Comparison of ENCODE assay signal across 8 cellular contexts in the genomic region with DNA sequence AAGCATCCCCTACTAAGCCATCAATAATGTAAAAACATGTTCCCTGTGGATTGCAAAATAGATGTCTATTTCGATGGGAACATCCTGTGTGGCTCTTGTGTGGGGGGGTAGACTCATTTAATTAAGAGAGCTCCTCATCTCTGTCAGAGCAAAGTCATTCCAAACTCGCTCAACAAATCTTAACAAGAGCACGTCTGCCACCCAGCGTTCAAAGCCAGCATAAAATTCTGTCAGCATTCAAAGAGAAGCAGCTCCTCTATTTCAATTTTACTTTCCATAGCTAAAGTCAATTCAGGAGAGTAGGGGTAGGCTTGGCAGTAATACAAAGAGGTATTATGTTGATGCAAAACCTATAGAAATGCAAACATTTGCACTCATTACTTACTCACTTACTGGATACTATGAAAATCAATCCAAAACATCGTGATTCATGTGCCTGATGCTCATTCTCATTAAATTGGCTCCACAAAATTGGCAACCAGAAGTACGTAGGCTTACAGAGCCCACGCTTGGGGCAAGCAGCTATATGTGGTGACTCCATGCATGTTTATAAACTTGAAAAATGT.
DNase-seq lines count a peak whose midpoint lies in the region; ATAC-seq, FAIRE-seq and TF ChIP-seq lines count a peak whose summit lies in the region.

No MANE protein-coding gene starts in this region.

- no TSS peak for BruUV-seq in endothelial cell of umbilical vein (replicated peaks; lab: Mats Ljungman, UMichigan)

- H3K4me3 Mint-ChIP-seq in WTC11: no peak overlapping the region

- no peak overlapping the region for H2AFZ ChIP-seq in endothelial cell of umbilical vein (ENCODE audit: low read depth, low read length)

- ATAC-seq in GM21717 (IDR thresholded peaks at IDR 0.05; ENCODE audit: unreplicated experiment) (peak; percentile 66), WTC11 (peak; percentile 74), sciatic nerve (no peak)

- H3K27me3 ChIP-seq in endothelial cell of umbilical vein (ENCODE audit: control insufficient read depth in 2 of 2, insufficient read depth in 2 of 2, low read length in 2 of 2): no peaks in the 10 kb centered on the region

- no peaks in the 10 kb centered on the region for H3K9me1 ChIP-seq in endothelial cell of umbilical vein (replicated peaks; ENCODE audit: control insufficient read depth, extremely low read depth, insufficient read depth, low read length)

- no peak overlapping the region for H3K4me2 ChIP-seq in endothelial cell of umbilical vein (ENCODE audit: insufficient read depth, low read length)

- H3K79me2 ChIP-seq in endothelial cell of umbilical vein (ENCODE audit: control insufficient read depth, insufficient read depth, low read length): no peaks in the 10 kb centered on the region

- intact Hi-C loops in endothelial cell of umbilical vein (cut with micrococcal nuclease) (no loop called here), sciatic nerve (cut with DNase I) (no loop called here)

- FAIRE-seq in endothelial cell of umbilical vein (lab: Jason Lieb, UNC) (peak; percentile 67), urothelium cell line (lab: Jason Lieb, UNC) (peak; percentile 52)

- no peaks in the 10 kb centered on the region for H4K20me1 ChIP-seq in endothelial cell of umbilical vein (replicated peaks; ENCODE audit: control insufficient read depth, extremely low read depth, insufficient read depth, low read length)

- peaks cover 29% of the 10 kb centered on the region for H3K4me1 Mint-ChIP-seq in WTC11

- no peak overlapping the region for H3K27ac ChIP-seq in endothelial cell of umbilical vein (ENCODE audit: insufficient read depth, low read depth, low read length)

- no peaks in the 10 kb centered on the region for H3K36me3 ChIP-seq in endothelial cell of umbilical vein (ENCODE audit: control insufficient read depth in 2 of 2, extremely low read depth in 1 of 2, insufficient read depth in 2 of 2, low read length in 2 of 2)

- H3K9me3 ChIP-seq in endothelial cell of umbilical vein (replicated peaks; ENCODE audit: control insufficient read depth, insufficient read depth, low read length): no peaks in the 10 kb centered on the region

- no peak overlapping the region for H3K27ac Mint-ChIP-seq in WTC11

- H3K36me3 Mint-ChIP-seq in WTC11: no peaks in the 10 kb centered on the region

- H3K27me3 Mint-ChIP-seq in WTC11 (ENCODE audit: low read depth): no peaks in the 10 kb centered on the region

- peak; percentile 82 for DNase-seq in DMS53 (lab: John Stamatoyannopoulos, UW)
- DNase-seq in NCI-H1092 treated with DMSO at 0.1 percent for 48 hours (lab: John Stamatoyannopoulos, UW): peak; percentile 56
- peak; percentile 72 for DNase-seq in WTC11 (ENCODE audit: low spot score)
- peak; percentile 26 for DNase-seq in endothelial cell of umbilical vein (ENCODE audit: low read depth, low spot score)
- DNase-seq in myocyte (ENCODE audit: low read depth): peak; percentile 81
- peak; percentile 44 for DNase-seq in urothelium cell line (ENCODE audit: low spot score)
- DNase-seq in sciatic nerve (ENCODE audit: low spot score): no peak

- H3K9ac ChIP-seq in endothelial cell of umbilical vein (replicated peaks; ENCODE audit: extremely low read depth, insufficient read depth, low read length): no peak overlapping the region

- TF ChIP-seq CTCF in WTC11 (IDR thresholded peaks at IDR 0.05): peak; percentile 55
- peak; percentile 25 to 51 for TF ChIP-seq CTCF in endothelial cell of umbilical vein (IDR thresholded peaks at IDR 0.05; ENCODE audit: extremely low read depth in 1 of 2, insufficient read depth in 1 of 2, low read depth in 1 of 2, low read length in 2 of 2)

- CTCF ChIA-PET in WTC11 (lab: Charles Lee): interaction anchor here (0.5 to 3.1 kb wide), 35 partner anchors 10 to 587 kb away, joined by 3 to 39 read pairs (median 4); no protein-coding TSS in a partner anchor
- CTCF ChIA-PET in endothelial cell of umbilical vein (lab: Charles Lee): interaction anchor here (0.7 to 2.4 kb wide), 9 partner anchors 10 to 815 kb away, joined by 3 to 16 read pairs (median 5); no protein-coding TSS in a partner anchor

- H3K4me1 ChIP-seq in endothelial cell of umbilical vein (ENCODE audit: control insufficient read depth, extremely low read depth, insufficient read depth, low read length): no peaks in the 10 kb centered on the region

- POLR2A ChIA-PET in WTC11 (lab: Charles Lee) (interaction anchor here (0.6 kb wide), 1 partner anchor 1926 kb away, joined by 4 read pairs; no protein-coding TSS in a partner anchor), endothelial cell of umbilical vein (lab: Charles Lee) (no interaction called here)

- no peak for TF ChIP-seq POLR2A in endothelial cell of umbilical vein (IDR thresholded peaks at IDR 0.05; ENCODE audit: low read depth, low read length)

- dilution Hi-C loops in endothelial cell of umbilical vein (cut with MboI; ENCODE audit: extremely low pct_ligation_motif_present, low sequenced_read_pairs): no loop called here

- no peak overlapping the region for H3K4me3 ChIP-seq in endothelial cell of umbilical vein (replicated peaks in 1 of 3; ENCODE audit: insufficient read depth in 1 of 3, low read depth in 1 of 3, low read length in 3 of 3)

- H3K9me3 Mint-ChIP-seq in WTC11: no peaks in the 10 kb centered on the region

TF ChIP-seq in WTC11, 78 proteins besides CTCF, POLR2A, EP300 and RAD21 (continues in another document):
- no peak for TF ChIP-seq ESRRA (CRISPR knock-in tag; IDR thresholded peaks at IDR 0.05; ENCODE audit: borderline replicate concordance)
- TF ChIP-seq, protein P1, sequence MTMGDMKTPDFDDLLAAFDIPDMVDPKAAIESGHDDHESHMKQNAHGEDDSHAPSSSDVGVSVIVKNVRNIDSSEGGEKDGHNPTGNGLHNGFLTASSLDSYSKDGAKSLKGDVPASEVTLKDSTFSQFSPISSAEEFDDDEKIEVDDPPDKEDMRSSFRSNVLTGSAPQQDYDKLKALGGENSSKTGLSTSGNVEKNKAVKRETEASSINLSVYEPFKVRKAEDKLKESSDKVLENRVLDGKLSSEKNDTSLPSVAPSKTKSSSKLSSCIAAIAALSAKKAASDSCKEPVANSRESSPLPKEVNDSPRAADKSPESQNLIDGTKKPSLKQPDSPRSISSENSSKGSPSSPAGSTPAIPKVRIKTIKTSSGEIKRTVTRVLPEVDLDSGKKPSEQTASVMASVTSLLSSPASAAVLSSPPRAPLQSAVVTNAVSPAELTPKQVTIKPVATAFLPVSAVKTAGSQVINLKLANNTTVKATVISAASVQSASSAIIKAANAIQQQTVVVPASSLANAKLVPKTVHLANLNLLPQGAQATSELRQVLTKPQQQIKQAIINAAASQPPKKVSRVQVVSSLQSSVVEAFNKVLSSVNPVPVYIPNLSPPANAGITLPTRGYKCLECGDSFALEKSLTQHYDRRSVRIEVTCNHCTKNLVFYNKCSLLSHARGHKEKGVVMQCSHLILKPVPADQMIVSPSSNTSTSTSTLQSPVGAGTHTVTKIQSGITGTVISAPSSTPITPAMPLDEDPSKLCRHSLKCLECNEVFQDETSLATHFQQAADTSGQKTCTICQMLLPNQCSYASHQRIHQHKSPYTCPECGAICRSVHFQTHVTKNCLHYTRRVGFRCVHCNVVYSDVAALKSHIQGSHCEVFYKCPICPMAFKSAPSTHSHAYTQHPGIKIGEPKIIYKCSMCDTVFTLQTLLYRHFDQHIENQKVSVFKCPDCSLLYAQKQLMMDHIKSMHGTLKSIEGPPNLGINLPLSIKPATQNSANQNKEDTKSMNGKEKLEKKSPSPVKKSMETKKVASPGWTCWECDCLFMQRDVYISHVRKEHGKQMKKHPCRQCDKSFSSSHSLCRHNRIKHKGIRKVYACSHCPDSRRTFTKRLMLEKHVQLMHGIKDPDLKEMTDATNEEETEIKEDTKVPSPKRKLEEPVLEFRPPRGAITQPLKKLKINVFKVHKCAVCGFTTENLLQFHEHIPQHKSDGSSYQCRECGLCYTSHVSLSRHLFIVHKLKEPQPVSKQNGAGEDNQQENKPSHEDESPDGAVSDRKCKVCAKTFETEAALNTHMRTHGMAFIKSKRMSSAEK (CRISPR knock-in tag; IDR thresholded peaks at IDR 0.05; ENCODE audit: borderline replicate concordance): no peak
- no peak for TF ChIP-seq TEAD4 (CRISPR knock-in tag; IDR thresholded peaks at IDR 0.05)
- no peak for TF ChIP-seq TP53 (CRISPR knock-in tag; IDR thresholded peaks at IDR 0.05)

TF ChIP-seq in endothelial cell of umbilical vein, 7 proteins besides CTCF, POLR2A, EP300 and RAD21:
- no peak for TF ChIP-seq GATA2 (IDR thresholded peaks at IDR 0.05; ENCODE audit: insufficient read depth, insufficient read length, low read depth, low read length)
- no peak for TF ChIP-seq EZH2 (IDR thresholded peaks at IDR 0.05; ENCODE audit: borderline replicate concordance, low read depth, low read length, severe bottlenecking)
- TF ChIP-seq MYC (IDR thresholded peaks at IDR 0.05; ENCODE audit: low read depth, low read length): no peak
- TF ChIP-seq POLR2AphosphoS5 (IDR thresholded peaks at IDR 0.05; ENCODE audit: insufficient read depth, low read depth, low read length): no peak
- TF ChIP-seq, protein P2, sequence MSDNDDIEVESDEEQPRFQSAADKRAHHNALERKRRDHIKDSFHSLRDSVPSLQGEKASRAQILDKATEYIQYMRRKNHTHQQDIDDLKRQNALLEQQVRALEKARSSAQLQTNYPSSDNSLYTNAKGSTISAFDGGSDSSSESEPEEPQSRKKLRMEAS (IDR thresholded peaks at IDR 0.05; ENCODE audit: insufficient read depth, insufficient read length): no peak
- no peak for TF ChIP-seq JUN (IDR thresholded peaks at IDR 0.05; ENCODE audit: borderline replicate concordance, insufficient read depth, insufficient read length, low read depth)
- no peak for TF ChIP-seq FOS (IDR thresholded peaks at IDR 0.05; ENCODE audit: borderline replicate concordance, insufficient read depth, low read length)
